ENCODE assay signal across 21 cellular contexts in the genomic region with DNA sequence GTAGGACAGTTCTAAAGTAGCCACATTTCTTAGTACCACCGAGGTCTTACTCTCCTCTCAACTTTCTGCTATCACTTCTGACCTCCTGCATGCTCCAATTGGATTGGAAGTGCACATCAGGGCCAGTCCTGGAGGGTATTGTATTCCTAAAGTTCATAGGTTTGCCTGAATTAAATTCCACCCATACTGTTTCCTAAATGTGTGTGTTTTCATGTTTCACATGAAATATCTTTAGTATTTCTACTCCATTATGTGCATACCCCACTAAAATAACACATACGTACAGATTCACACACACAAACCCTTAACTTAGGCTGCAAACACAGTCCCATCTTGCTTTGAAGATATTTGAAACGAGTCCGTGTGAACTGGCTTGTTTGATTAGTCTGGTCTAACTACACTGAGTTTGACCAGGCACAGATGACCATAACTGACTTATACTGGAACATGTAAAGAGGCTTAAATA. TPM values are rescaled to one million over a fixed set of nuclear protein-coding genes. Genes with fewer than 3 reads are reported as not detected.
"Had no signal": no experiment of that assay in that cellular context is flagged by ENCODE, and none has a peak within 500 bp of the region (broad histone marks: within the 10 kb centered on the region; RNA-seq: fewer than 3 reads in every experiment).

No MANE protein-coding gene starts in this region.

- H3K4me3 ChIP-seq: SJCRH30, SK-N-MC had no signal

- H3K36me3 ChIP-seq: SJCRH30 had no signal

- ATAC-seq: Panc1 had no signal

- H3K27me3 ChIP-seq: SJCRH30 had no signal

- H3K27ac ChIP-seq: KMS-11, RWPE1, SJCRH30, SK-N-MC had no signal

- H3K4me1 ChIP-seq: SJCRH30 had no signal

- H3K4me2 ChIP-seq: KMS-11 had no signal

- DNase-seq: IMR-90, Kasumi-1, MM.1S, NCI-H1092 treated with DMSO at 0.1 percent for 48 hours, NCI-H1436, NCI-H187, NCI-H2029, NCI-H2081 treated with DMSO at 0.1 percent for 48 hours, NCI-H2171, NCI-H226, NCI-H446, NCI-H510A, NCI-H524 treated with DMSO at 0.1 percent for 48 hours, NCI-H69, NCI-H774, SHP77, SJCRH30 had no signal

- H3K9me3 ChIP-seq: SJCRH30 had no signal

- H3K9ac ChIP-seq: KMS-11 had no signal

RNA-seq across cellular contexts. Expression of a gene that starts 24.8 kb away (rescaled TPM):
- total RNA-seq: IMR-90 had no signal
- polyA plus RNA-seq: IMR-90 had no signal
